12 cellular contexts compared by ENCODE assay signal in genomic region chr7:100170111-100170897, GRCh38. TPM values are rescaled to one million over a fixed set of nuclear protein-coding genes. Genes with fewer than 3 reads are reported as not detected.
DNase-seq lines count a peak whose midpoint lies in the region; ATAC-seq and TF ChIP-seq lines count a peak whose summit lies in the region.
"Had no signal": no experiment of that assay in that cellular context is flagged by ENCODE, and none has a peak within 500 bp of the region (broad histone marks: within the 10 kb centered on the region; RNA-seq: fewer than 3 reads in every experiment).

No MANE protein-coding gene starts in this region.

- H3K27ac Mint-ChIP-seq in effector memory CD8-positive, alpha-beta T cell = no peak overlapping the region
- H3K27ac Mint-ChIP-seq in CD14-positive monocyte = no peak overlapping the region

- peak; percentile 31 for DNase-seq in SK-N-SH
- DNase-seq in effector memory CD8-positive, alpha-beta T cell = no peak
- peak; percentile 42 for DNase-seq in osteoblast (ENCODE audit: insufficient read length, low spot score, missing footprints)
- DNase-seq in esophagus squamous epithelium (lab: John Stamatoyannopoulos, UW) = no peak
- DNase-seq in CD14-positive monocyte (ENCODE audit: low spot score) = no peak
- DNase-seq: body of pancreas, Kasumi-1, NCI-H2171 had no signal

- peaks cover 1% of the 10 kb centered on the region; the same call in 1 of the 2 replicates for H3K79me2 ChIP-seq in SK-N-SH (ENCODE audit: insufficient read depth)
- no peaks in the 10 kb centered on the region for H3K79me2 ChIP-seq in osteoblast (ENCODE audit: insufficient read depth, low read length)

- H3K9ac ChIP-seq in SK-N-SH = no peak overlapping the region

- H3K4me3 ChIP-seq in SK-N-SH (ENCODE audit: low read depth in 2 of 2, low read length in 1 of 2) (no peak overlapping the region), osteoblast (ENCODE audit: insufficient read depth, low read length) (no peak overlapping the region), esophagus squamous epithelium (no peak overlapping the region)
- H3K4me3 ChIP-seq: body of pancreas had no signal

- H3K9me3 ChIP-seq in SK-N-SH = no peaks in the 10 kb centered on the region
- no peaks in the 10 kb centered on the region for H3K9me3 ChIP-seq in KOPT-K1 (ENCODE audit: insufficient read depth, low read length, poor library complexity, severe bottlenecking)
- no peaks in the 10 kb centered on the region for H3K9me3 ChIP-seq in osteoblast (ENCODE audit: low read depth, low read length)
- H3K9me3 ChIP-seq in esophagus squamous epithelium = no peaks in the 10 kb centered on the region
- H3K9me3 ChIP-seq: body of pancreas had no signal

- no peak for TF ChIP-seq CTCF in SK-N-SH (IDR thresholded peaks at IDR 0.05)
- no peak for TF ChIP-seq CTCF in osteoblast (IDR thresholded peaks at IDR 0.05; ENCODE audit: extremely low read depth, low read depth, low read length)
- no peak for TF ChIP-seq CTCF in esophagus squamous epithelium (IDR thresholded peaks at IDR 0.05)
- no peak for TF ChIP-seq CTCF in CD14-positive monocyte (IDR thresholded peaks at IDR 0.05)

- POLR2A ChIA-PET in SK-N-SH (lab: Yijun Ruan, JAX) = no interaction called here

- peaks cover 9% of the 10 kb centered on the region for H3K36me3 Mint-ChIP-seq in effector memory CD8-positive, alpha-beta T cell (ENCODE audit: insufficient read depth)
- H3K36me3 Mint-ChIP-seq in CD14-positive monocyte = peaks cover 4 to 21% of the 10 kb centered on the region in 2 donors

- WGBS in SK-N-SH (ENCODE audit: low lambda C conversion rate) = 91% methylated on average over 10 of the region's 11 CpGs
- 87 to 88% methylated on average over 10 to 11 of the region's 11 CpGs for WGBS in esophagus squamous epithelium, 2 donors

- H2AFZ ChIP-seq in SK-N-SH (ENCODE audit: low read depth) = no peak overlapping the region
- H2AFZ ChIP-seq in osteoblast (ENCODE audit: low read length) = no peak overlapping the region

- peak overlapping the region; percentile 38 to 74 for H3K4me3 Mint-ChIP-seq in effector memory CD8-positive, alpha-beta T cell
- peak overlapping the region in 1 of 2 donors; percentile 87 for H3K4me3 Mint-ChIP-seq in CD14-positive monocyte

- H3K9me2 ChIP-seq in SK-N-SH = no peaks in the 10 kb centered on the region

- intact Hi-C loops in esophagus squamous epithelium (cut with DNase I) = no loop called here
- intact Hi-C loops in CD14-positive monocyte (cut with micrococcal nuclease) = no loop called here

- TF ChIP-seq EP300 in SK-N-SH (IDR thresholded peaks at IDR 0.05; ENCODE audit: borderline replicate concordance in 1 of 2, low read depth in 1 of 2, low read length in 1 of 2) = no peak

- peaks cover 48 to 63% of the 10 kb centered on the region in 2 donors for H3K27me3 Mint-ChIP-seq in effector memory CD8-positive, alpha-beta T cell
- peaks cover 67 to 82% (median 73%) of the 10 kb centered on the region in 3 donors for H3K27me3 Mint-ChIP-seq in CD14-positive monocyte (ENCODE audit: low read depth in 3 of 3)

- peaks cover 30 to 37% of the 10 kb centered on the region in 2 donors for H3K4me1 Mint-ChIP-seq in effector memory CD8-positive, alpha-beta T cell (ENCODE audit: low read depth in 2 of 2)
- peaks cover 41% of the 10 kb centered on the region for H3K4me1 Mint-ChIP-seq in CD14-positive monocyte

- no peaks in the 10 kb centered on the region for H4K20me1 ChIP-seq in SK-N-SH (ENCODE audit: insufficient read depth)
- H4K20me1 ChIP-seq in osteoblast (ENCODE audit: insufficient read depth, low read length) = no peaks in the 10 kb centered on the region

- TF ChIP-seq POLR2A in esophagus squamous epithelium (IDR thresholded peaks at IDR 0.05) = no peak

- CTCF ChIA-PET in SK-N-SH (lab: Yijun Ruan, JAX) = interaction anchor here (1.3 kb wide), 1 partner anchor 38 kb away, joined by 3 read pairs; no protein-coding TSS in a partner anchor

- H3K4me2 ChIP-seq in SK-N-SH = no peak overlapping the region
- no peak overlapping the region for H3K4me2 ChIP-seq in osteoblast (ENCODE audit: insufficient read depth, low read length)

- peaks cover 0 to 20% of the 10 kb centered on the region in 2 experiments; a peak in 1 of 4 replicates for H3K4me1 ChIP-seq in SK-N-SH (ENCODE audit: control insufficient read depth in 1 of 2, insufficient read depth in 2 of 2, low read depth in 1 of 2, low read length in 1 of 2)
- H3K4me1 ChIP-seq in osteoblast (ENCODE audit: insufficient read depth, low read length) = peaks cover 9% of the 10 kb centered on the region
- peaks cover 25 to 50% (median 27%) of the 10 kb centered on the region in 3 donors for H3K4me1 ChIP-seq in esophagus squamous epithelium

- H3K36me3 ChIP-seq in SK-N-SH (replicated peaks in 1 of 2; ENCODE audit: control insufficient read depth in 1 of 2, insufficient read depth in 2 of 2, low read length in 1 of 2) (peaks cover 5 to 21% of the 10 kb centered on the region in 2 experiments), KOPT-K1 (ENCODE audit: insufficient read depth, low read length) (peaks cover 23% of the 10 kb centered on the region; the same call in 1 of the 2 replicates), osteoblast (ENCODE audit: insufficient read depth, low read length) (no peaks in the 10 kb centered on the region), esophagus squamous epithelium (no peaks in the 10 kb centered on the region)

- ATAC-seq in SK-N-SH treated with all-trans-retinoic acid at 6 μM for 48 hours = no peak
- no peak for ATAC-seq in effector memory CD8-positive, alpha-beta T cell (replicated peaks)
- no peak for ATAC-seq in HG03469 (IDR thresholded peaks at IDR 0.05; ENCODE audit: unreplicated experiment)

- H3F3A ChIP-seq in SK-N-SH (replicated peaks; ENCODE audit: insufficient read depth) = peaks cover 18% of the 10 kb centered on the region

- TF ChIP-seq RAD21 in SK-N-SH (IDR thresholded peaks at IDR 0.05; ENCODE audit: low read length) = no peak

- H3K27me3 ChIP-seq in SK-N-SH (ENCODE audit: insufficient read depth) = no peaks in the 10 kb centered on the region
- peaks cover 30% of the 10 kb centered on the region for H3K27me3 ChIP-seq in osteoblast (ENCODE audit: insufficient read depth, low read length)
- H3K27me3 ChIP-seq in esophagus squamous epithelium = peaks cover 0 to 27% (median 0%) of the 10 kb centered on the region in 4 donors

- no peaks in the 10 kb centered on the region for H3K9me3 Mint-ChIP-seq in effector memory CD8-positive, alpha-beta T cell
- H3K9me3 Mint-ChIP-seq in CD14-positive monocyte = peaks cover 0 to 22% (median 9%) of the 10 kb centered on the region in 7 donors

- no peak overlapping the region for H3K27ac ChIP-seq in SK-N-SH (ENCODE audit: low read depth in 2 of 2, low read length in 1 of 2)
- H3K27ac ChIP-seq in KOPT-K1 (ENCODE audit: low read depth, low read length, poor library complexity, severe bottlenecking) = peak overlapping the region; percentile 66
- H3K27ac ChIP-seq in osteoblast (ENCODE audit: low read depth, low read length) = no peak overlapping the region
- H3K27ac ChIP-seq in esophagus squamous epithelium = no peak overlapping the region
- H3K27ac ChIP-seq: 22Rv1, body of pancreas had no signal

TF ChIP-seq in SK-N-SH, 30 proteins besides CTCF, POLR2A, EP300 and RAD21 (continues in another document):
- no peak for TF ChIP-seq TEAD4 (IDR thresholded peaks at IDR 0.05; ENCODE audit: borderline replicate concordance, insufficient read depth)

TF ChIP-seq in SK-N-SH treated with all-trans-retinoic acid at 6 μM for 48 hours, 23 proteins besides CTCF, POLR2A, EP300 and RAD21 (continues in another document):
- no peak for TF ChIP-seq POU6F1 (CRISPR knock-in tag; IDR thresholded peaks at IDR 0.05; ENCODE audit: borderline replicate concordance, low read depth)
- no peak for TF ChIP-seq BACH2 (CRISPR knock-in tag; IDR thresholded peaks at IDR 0.05; ENCODE audit: borderline replicate concordance)

RNA-seq across cellular contexts. Expression of gene GAL3ST4, which starts 1.9 kb away (rescaled TPM):
- polyA plus RNA-seq in SK-N-SH (2012; rRNA removed) (9.0 and 9.4 TPM in 2 replicates), CD14-positive monocyte (not detected)
- polyA plus RNA-seq in SK-N-SH (2012; cell fraction: cytosol; rRNA removed) = 4.0 and 6.4 TPM in 2 replicates
- polyA plus RNA-seq in SK-N-SH (2012; cell fraction: nucleus; rRNA removed) = 20.7 and 25.6 TPM in 2 replicates
- total RNA-seq in osteoblast (1.1 and 2.7 TPM in 2 replicates), esophagus squamous epithelium (1 to 10 TPM; 2.5 to 7.5 (median 5.3) TPM)

RNA-seq across cellular contexts. Expression of gene GPC2, which starts 6.9 kb away (rescaled TPM):
- 12.9 and 14.2 TPM in 2 replicates for polyA plus RNA-seq in SK-N-SH (2012; rRNA removed)
- 2.8 and 5.2 TPM in 2 replicates for polyA plus RNA-seq in SK-N-SH (2012; cell fraction: cytosol; rRNA removed)
- polyA plus RNA-seq in SK-N-SH (2012; cell fraction: nucleus; rRNA removed) = 105 and 117 TPM in 2 replicates
- 1.4 and 1.8 TPM in 2 replicates for total RNA-seq in osteoblast
- total RNA-seq in esophagus squamous epithelium = 1 to 10 TPM in 1 of 4 donors, under 1 TPM in 2, not detected in 1; 0.57 to 1.4 (median 0.83) TPM
- not detected for polyA plus RNA-seq in CD14-positive monocyte

RNA-seq across cellular contexts. Expression of gene STAG3, which starts 7.4 kb away (rescaled TPM):
- 0.10 and 0.31 TPM in 2 replicates for polyA plus RNA-seq in SK-N-SH (2012; rRNA removed)
- 0.03 and 0.08 TPM in 2 replicates for polyA plus RNA-seq in SK-N-SH (2012; cell fraction: cytosol; rRNA removed)
- polyA plus RNA-seq in SK-N-SH (2012; cell fraction: nucleus; rRNA removed) = 1.4 and 1.8 TPM in 2 replicates
- total RNA-seq in osteoblast = 0.59 and 1.4 TPM in 2 replicates
- under 1 TPM in 2 of 4 donors, not detected in 2; 0.40 to 0.95 TPM for total RNA-seq in esophagus squamous epithelium
- under 1 TPM in 1 of 2 donors, not detected in 1; 0.39 TPM for polyA plus RNA-seq in CD14-positive monocyte
- total RNA-seq: body of pancreas had no signal

RNA-seq across cellular contexts. Expression of gene TRAPPC14, which starts 11.8 kb away (rescaled TPM):
- polyA plus RNA-seq in SK-N-SH (2012; rRNA removed) (13.9 and 16.4 TPM in 2 replicates), CD14-positive monocyte (1 to 10 TPM; 1.0 to 1.6 TPM)
- 3.7 and 5.3 TPM in 2 replicates for polyA plus RNA-seq in SK-N-SH (2012; cell fraction: cytosol; rRNA removed)
- 125 and 160 TPM in 2 replicates for polyA plus RNA-seq in SK-N-SH (2012; cell fraction: nucleus; rRNA removed)
- total RNA-seq in osteoblast (7.1 and 8.0 TPM in 2 replicates), esophagus squamous epithelium (10 to 100 TPM in 3 of 4 donors, 1 to 10 TPM in 1; 9.3 to 20.2 (median 13.1) TPM)

RNA-seq across cellular contexts. Expression of gene LAMTOR4, which starts 21.6 kb away (rescaled TPM):
- 600 and 630 TPM in 2 replicates for polyA plus RNA-seq in SK-N-SH (2012; rRNA removed)
- polyA plus RNA-seq in SK-N-SH (2012; cell fraction: cytosol; rRNA removed) = 369 and 475 TPM in 2 replicates
- polyA plus RNA-seq in SK-N-SH (2012; cell fraction: nucleus; rRNA removed) = 373 and 722 TPM in 2 replicates
- total RNA-seq in osteoblast = 63.7 and 70.7 TPM in 2 replicates
- total RNA-seq in esophagus squamous epithelium = 100 to 1,000 TPM in 1 of 4 donors, 10 to 100 TPM in 3; 71.8 to 138 (median 86.7) TPM
- 100 to 1,000 TPM; 621 to 754 TPM for polyA plus RNA-seq in CD14-positive monocyte

Comparison
In these comparisons a context has a peak if more than half of its experiments do, and no peak if none do; other contexts are left out.
1. DNase-seq: peak in SK-N-SH (single experiment) and osteoblast (single experiment); none in effector memory CD8-positive, alpha-beta T cell (0 of 3), esophagus squamous epithelium (single experiment) and CD14-positive monocyte (single experiment).